ENCODE assay signal across 9 cellular contexts in the genomic region with DNA sequence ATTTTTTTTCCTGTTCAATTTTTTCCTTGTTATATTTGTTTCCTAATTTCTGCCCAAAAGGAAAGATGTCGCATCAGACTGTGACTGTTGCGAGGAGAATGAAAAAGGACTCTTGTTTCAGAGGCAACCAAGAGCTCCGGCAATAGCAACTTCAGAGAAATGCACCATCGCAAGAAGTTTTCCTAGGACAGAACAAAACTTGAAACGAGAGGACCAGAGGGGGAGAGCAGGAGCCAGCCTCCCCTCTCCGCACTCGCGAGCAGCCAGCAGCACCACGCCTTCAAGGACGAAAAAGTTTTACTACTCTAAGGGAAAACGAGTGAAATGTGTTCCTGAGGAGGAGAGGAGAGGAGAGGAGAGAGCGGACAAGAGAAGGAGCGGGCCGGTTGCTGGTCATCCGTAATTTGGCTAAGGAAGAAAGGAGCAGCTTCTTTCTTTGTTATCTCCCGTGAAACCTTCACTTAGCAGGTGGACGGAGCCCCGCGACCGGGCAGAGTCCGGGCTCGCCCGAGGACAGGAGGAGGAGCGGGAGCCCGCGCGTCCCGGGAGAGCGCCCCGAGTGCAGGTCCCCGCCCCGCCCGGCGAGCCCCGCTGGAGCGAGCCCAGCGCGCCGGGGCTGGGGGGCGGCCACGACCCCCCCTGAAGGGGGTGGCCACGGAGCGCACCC. TPM values are rescaled to one million over a fixed set of nuclear protein-coding genes. Genes with fewer than 3 reads are reported as not detected.
DNase-seq lines count a peak whose midpoint lies in the region; ATAC-seq and TF ChIP-seq lines count a peak whose summit lies in the region.
"Had no signal": no experiment of that assay in that cellular context is flagged by ENCODE, and none has a peak within 500 bp of the region (broad histone marks: within the 10 kb centered on the region; RNA-seq: fewer than 3 reads in every experiment).

No MANE protein-coding gene starts in this region.

- H2AFZ ChIP-seq in ACC112 (ENCODE audit: low read length, unreplicated experiment) = no peak overlapping the region

- peak overlapping the region in 4 of 6 donors; percentile 87 to 99 (median 94) for H3K27ac Mint-ChIP-seq in naive B cell

- no peaks in the 10 kb centered on the region for H3K79me2 ChIP-seq in ACC112 (ENCODE audit: control insufficient read depth, insufficient read depth, low read length, unreplicated experiment)

- DNase-seq in H4 (ENCODE audit: low spot score) (peak; percentile 25), astrocyte of the cerebellum (ENCODE audit: low read depth) (no peak), naive B cell (no peak), SKM-1 (lab: John Stamatoyannopoulos, UW; ENCODE audit: unreplicated experiment) (no peak), RKO (ENCODE audit: low spot score) (no peak), SIG-M5 treated with dmso at 0.1 percent for 504 hours (lab: John Stamatoyannopoulos, UW; ENCODE audit: unreplicated experiment) (no peak), NK-92 (lab: John Stamatoyannopoulos, UW; ENCODE audit: unreplicated experiment) (no peak)
- DNase-seq: NCI-H1694 treated with DMSO at 0.1 percent for 48 hours had no signal

- peaks cover 10 to 46% of the 10 kb centered on the region in 2 donors for H3K36me3 Mint-ChIP-seq in naive B cell

- in situ Hi-C loops in astrocyte of the cerebellum (cut with HindIII; ENCODE audit: low sequenced_read_pairs) = no loop called here

- H3K4me3 ChIP-seq in ACC112 (ENCODE audit: low read depth, low read length) = peak overlapping the region; percentile 74
- peak overlapping the region; percentile 60 for H3K4me3 ChIP-seq in astrocyte of the cerebellum (ENCODE audit: low read depth, low read length)

- no peaks in the 10 kb centered on the region for H3K36me3 ChIP-seq in ACC112 (ENCODE audit: insufficient read depth, low read length)

- no peak for ATAC-seq in naive B cell (ENCODE audit: low read depth in 2 of 2)

- H3K27ac ChIP-seq in ACC112 (ENCODE audit: low read depth, low read length) = no peak overlapping the region

- H3K27me3 ChIP-seq in ACC112 (ENCODE audit: insufficient read depth, low read length) = peaks cover 81% of the 10 kb centered on the region

- peaks cover 73 to 83% (median 81%) of the 10 kb centered on the region in 3 donors for H3K27me3 Mint-ChIP-seq in naive B cell

- TF ChIP-seq CTCF in astrocyte of the cerebellum (IDR thresholded peaks at IDR 0.05; ENCODE audit: low read depth, low read length, missing control alignments) = no peak

- H3K4me1 Mint-ChIP-seq in naive B cell = peaks cover 46 to 52% (median 51%) of the 10 kb centered on the region in 3 donors

- peak overlapping the region; percentile 81 to 89 (median 88) for H3K4me3 Mint-ChIP-seq in naive B cell

- H3K9me3 Mint-ChIP-seq in naive B cell = peaks cover 0 to 64% (median 21%) of the 10 kb centered on the region in 7 donors

- H3K4me1 ChIP-seq in ACC112 (ENCODE audit: control insufficient read depth, insufficient read depth, low read length, unreplicated experiment) = no peaks in the 10 kb centered on the region

RNA-seq across cellular contexts. Expression of a gene that starts 0.7 kb away (rescaled TPM):
- total RNA-seq in H4 (2014; rRNA removed; shearing (Covaris generic)) = 1.3 and 2.6 TPM in 2 replicates
- not detected for polyA plus RNA-seq in naive B cell (ENCODE audit: low read depth in 6 of 6)
